32 cellular contexts compared by ENCODE assay signal in the genomic region with DNA sequence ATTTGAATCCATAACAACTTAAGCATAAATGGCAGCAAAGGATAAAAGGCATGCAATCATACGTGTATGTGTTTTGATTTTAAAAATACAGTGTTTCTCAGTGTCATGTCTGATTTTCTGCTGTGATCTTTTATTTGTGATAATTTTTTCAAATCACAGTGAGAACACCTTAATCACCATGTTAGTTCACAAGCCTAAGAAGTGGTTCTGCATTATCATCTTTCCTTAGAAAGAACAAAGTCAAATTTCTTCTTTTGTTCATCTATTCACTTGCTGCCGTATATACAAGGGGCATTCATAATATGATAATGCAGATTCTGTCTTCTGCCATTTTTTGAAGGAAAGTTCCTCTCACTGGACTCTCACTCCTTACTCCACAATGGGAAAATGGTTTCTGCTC. TPM values are rescaled to one million over a fixed set of nuclear protein-coding genes. Genes with fewer than 3 reads are reported as not detected.
"Had no signal": no experiment of that assay in that cellular context is flagged by ENCODE, and none has a peak within 500 bp of the region (broad histone marks: within the 10 kb centered on the region; RNA-seq: fewer than 3 reads in every experiment).

No MANE protein-coding gene starts in this region.

- H3K9me3 Mint-ChIP-seq: activated B cell treated with CpG ODN at 0.5 μM for 24 hours; activated CD8-positive, alpha-beta T cell treated with anti-CD3 and anti-CD28 coated beads for 36 hours; activated T-cell treated with anti-CD3 and anti-CD28 coated beads, Interleukin-2, amount 50 U/mL, for 4 hours; activated T-helper 17 cell treated with anti-CD3 and anti-CD28 coated beads, Interleukin-2, amount 50 U/mL, for 72 hours; central memory CD8-positive, alpha-beta T cell; T-helper 1 cell treated with Interleukin-12 subunit alpha and Interleukin-12 subunit beta and Interleukin-4 antibody, amounts not matched to agents 30 μg/mL and 1 μg/mL, for 36 hours had no signal

- DNase-seq: activated B cell treated with CpG ODN at 0.5 μM for 24 hours; activated CD4-positive, alpha-beta T cell treated with anti-CD3 and anti-CD28 coated beads for 48 hours; activated CD4-positive, alpha-beta T cell treated with anti-CD3 and anti-CD28 coated beads, Interleukin-2, amount 50 U/mL, for 1 hour; activated CD4-positive, alpha-beta T cell treated with anti-CD3 and anti-CD28 coated beads, Interleukin-2, amount 50 U/mL, for 48 hours; activated CD8-positive, alpha-beta memory T cell treated with anti-CD3 and anti-CD28 coated beads for 24 hours; activated CD8-positive, alpha-beta T cell treated with anti-CD3 and anti-CD28 coated beads for 36 hours; activated effector memory CD4-positive, alpha-beta T cell treated with Interleukin-2 at 50 U/mL for 16 hours; activated gamma-delta T cell treated with Interleukin-2 at 50 U/mL for 16 hours; activated naive CD4-positive, alpha-beta T cell treated with anti-CD3 and anti-CD28 coated beads, Interleukin-2, amount 50 U/mL, for 16 hours; activated naive CD4-positive, alpha-beta T cell treated with Interleukin-2 at 50 U/mL for 16 hours; activated T-cell treated with anti-CD3 and anti-CD28 coated beads, Interleukin-2, amount 50 U/mL, for 4 hours; amniotic stem cell; anterior cingulate cortex; brain microvascular endothelial cell; effector CD8-positive, alpha-beta T cell; foreskin fibroblast; head of caudate nucleus; T1000; WERI-Rb-1 had no signal

- H3K4me1 Mint-ChIP-seq: activated T-helper 17 cell treated with anti-CD3 and anti-CD28 coated beads, Interleukin-2, amount 50 U/mL, for 72 hours; central memory CD8-positive, alpha-beta T cell had no signal

- H3K4me3 Mint-ChIP-seq: activated CD8-positive, alpha-beta T cell treated with anti-CD3 and anti-CD28 coated beads for 36 hours; activated naive CD8-positive, alpha-beta T cell; activated T-cell treated with anti-CD3 and anti-CD28 coated beads, Interleukin-2, amount 50 U/mL, for 4 hours; activated T-helper 17 cell treated with anti-CD3 and anti-CD28 coated beads, Interleukin-2, amount 50 U/mL, for 72 hours; central memory CD8-positive, alpha-beta T cell; T-helper 1 cell treated with Interleukin-12 subunit alpha and Interleukin-12 subunit beta and Interleukin-4 antibody, amounts not matched to agents 30 μg/mL and 1 μg/mL, for 36 hours had no signal

- H3K27me3 Mint-ChIP-seq: activated B cell treated with CpG ODN at 0.5 μM for 24 hours; activated CD8-positive, alpha-beta T cell treated with anti-CD3 and anti-CD28 coated beads for 36 hours had no signal

- H3K4me3 ChIP-seq: coronary artery had no signal

- FAIRE-seq: astrocyte, bronchial epithelial cell, endometrium, frontal cortex had no signal

- H3K27ac Mint-ChIP-seq: activated CD8-positive, alpha-beta T cell treated with anti-CD3 and anti-CD28 coated beads for 36 hours; activated naive CD8-positive, alpha-beta T cell; activated T-helper 17 cell treated with anti-CD3 and anti-CD28 coated beads, Interleukin-2, amount 50 U/mL, for 72 hours; T-helper 1 cell treated with Interleukin-12 subunit alpha and Interleukin-12 subunit beta and Interleukin-4 antibody, amounts not matched to agents 30 μg/mL and 1 μg/mL, for 36 hours had no signal

- ATAC-seq: activated CD4-positive, CD25-positive, alpha-beta regulatory T cell treated with anti-CD3 and anti-CD28 coated beads, Interleukin-2, amount 50 U/mL, for 24 hours; activated CD8-positive, alpha-beta T cell treated with anti-CD3 and anti-CD28 coated beads for 36 hours; activated T-cell treated with anti-CD3 and anti-CD28 coated beads, Interleukin-2, amount 50 U/mL, for 4 hours; activated T-helper 17 cell treated with anti-CD3 and anti-CD28 coated beads, Interleukin-2, amount 50 U/mL, for 72 hours; esophagus mucosa had no signal

- H3K27ac ChIP-seq: brain microvascular endothelial cell, coronary artery, WERI-Rb-1 had no signal

- H3K36me3 ChIP-seq: brain microvascular endothelial cell, WERI-Rb-1 had no signal

- H3K36me3 Mint-ChIP-seq: activated naive CD8-positive, alpha-beta T cell had no signal

- H3K27me3 ChIP-seq: brain microvascular endothelial cell had no signal

RNA-seq across cellular contexts. Expression of gene ABCA9, which starts 33.3 kb away (rescaled TPM):
- total RNA-seq: activated CD8-positive, alpha-beta T cell treated with anti-CD3 and anti-CD28 coated beads for 36 hours; activated T-cell treated with anti-CD3 and anti-CD28 coated beads, Interleukin-2, amount 50 U/mL, for 4 hours; epithelial cell of proximal tubule had no signal

RNA-seq across cellular contexts. Expression of gene ABCA6, which starts 47.7 kb away (rescaled TPM):
- total RNA-seq: activated CD8-positive, alpha-beta T cell treated with anti-CD3 and anti-CD28 coated beads for 36 hours; astrocyte; T-helper 2 cell treated with Interferon-gamma antibody and Interleukin-4, amounts not matched to agents 100 ng/mL and 5 ng/mL, for 36 hours had no signal
